In genomic region chr2:225458431-225459117, GRCh38 we compare ENCODE assay signal across 15 cellular contexts. TPM values are rescaled to one million over a fixed set of nuclear protein-coding genes. Genes with fewer than 3 reads are reported as not detected.
A peak's percentile ranks its signal among the peaks of the same experiment; 100 is the strongest.
DNase-seq lines count a peak whose midpoint lies in the region; ATAC-seq and TF ChIP-seq lines count a peak whose summit lies in the region.
"Had no signal": no experiment of that assay in that cellular context is flagged by ENCODE, and none has a peak within 500 bp of the region (broad histone marks: within the 10 kb centered on the region; RNA-seq: fewer than 3 reads in every experiment).

No MANE protein-coding gene starts in this region.

- H3K4me3 ChIP-seq in smooth muscle cell (no peak overlapping the region), neuronal stem cell (ENCODE audit: low read length in 2 of 2) (no peak overlapping the region), right cardiac atrium (ENCODE audit: low read length) (no peak overlapping the region)
- H3K4me3 ChIP-seq: transverse colon had no signal

- no peaks in the 10 kb centered on the region for H3K27me3 ChIP-seq in smooth muscle cell (ENCODE audit: low read depth)
- H3K27me3 ChIP-seq in neuronal stem cell (ENCODE audit: control insufficient read depth in 3 of 3, insufficient read depth in 3 of 3, low read depth in 1 of 3, low read length in 3 of 3) = no peaks in the 10 kb centered on the region
- H3K27me3 ChIP-seq in right cardiac atrium (ENCODE audit: control insufficient read depth, insufficient read depth) = no peaks in the 10 kb centered on the region

- 18% methylated on average over 2 of the region's 2 CpGs for WGBS in smooth muscle cell (ENCODE audit: low lambda C conversion rate)
- WGBS in neuronal stem cell (ENCODE audit: extremely low coverage in 2 of 2, insufficient read length in 2 of 2, insufficient replicate concordance in 1 of 2), 2 donors = no CpG with 5 or more reads among the region's 2 CpGs
- WGBS in right cardiac atrium = 48% methylated on average over 2 of the region's 2 CpGs

- H4K8ac ChIP-seq in neuronal stem cell (ENCODE audit: low read depth, low read length) = no peak overlapping the region

- H3K14ac ChIP-seq in neuronal stem cell (ENCODE audit: low read length) = no peak overlapping the region

- H4K91ac ChIP-seq in neuronal stem cell (ENCODE audit: low read depth, low read length, poor library complexity) = no peak overlapping the region

- H3K79me2 ChIP-seq in smooth muscle cell (ENCODE audit: low read depth) = no peaks in the 10 kb centered on the region

- TF ChIP-seq CTCF in smooth muscle cell (IDR thresholded peaks at IDR 0.05; ENCODE audit: borderline replicate concordance, insufficient read depth, poor library complexity, severe bottlenecking) = no peak

- no peak overlapping the region for H2AFZ ChIP-seq in smooth muscle cell (ENCODE audit: low read depth)
- H2AFZ ChIP-seq in neuronal stem cell (ENCODE audit: low read length) = no peak overlapping the region

- no peak overlapping the region for H3K23ac ChIP-seq in neuronal stem cell (ENCODE audit: low read depth, low read length, poor library complexity)

- ATAC-seq in HG02870 (IDR thresholded peaks at IDR 0.05; ENCODE audit: unreplicated experiment) (peak; percentile 66), right cardiac atrium (no peak)
- ATAC-seq: activated CD8-positive, alpha-beta T cell treated with anti-CD3 and anti-CD28 coated beads for 36 hours had no signal

- no peaks in the 10 kb centered on the region for H3F3A ChIP-seq in smooth muscle cell (ENCODE audit: low read depth)

- no peak overlapping the region for H3K9ac ChIP-seq in smooth muscle cell (ENCODE audit: low read depth)
- no peak overlapping the region for H3K9ac ChIP-seq in neuronal stem cell (ENCODE audit: low read depth, low read length, poor library complexity)

- H3K79me1 ChIP-seq in neuronal stem cell (ENCODE audit: low read depth, low read length) = no peaks in the 10 kb centered on the region

- no peak overlapping the region for H2BK12ac ChIP-seq in neuronal stem cell (ENCODE audit: low read length)

- no peak overlapping the region for H3K4ac ChIP-seq in neuronal stem cell (ENCODE audit: low read length)

- no peak overlapping the region for H2AK5ac ChIP-seq in neuronal stem cell (ENCODE audit: low read depth, low read length)

- H3K4me1 ChIP-seq in smooth muscle cell (ENCODE audit: low read depth) = no peaks in the 10 kb centered on the region
- H3K4me1 ChIP-seq in neuronal stem cell (ENCODE audit: control insufficient read depth in 2 of 2, insufficient read depth in 1 of 2, low read depth in 1 of 2, low read length in 2 of 2) = no peaks in the 10 kb centered on the region
- no peaks in the 10 kb centered on the region for H3K4me1 ChIP-seq in right cardiac atrium (ENCODE audit: control insufficient read depth, insufficient read depth, low read length)
- H3K4me1 ChIP-seq: transverse colon had no signal

- no peak overlapping the region for H2BK5ac ChIP-seq in neuronal stem cell (ENCODE audit: low read length)

- H3K9me3 ChIP-seq in smooth muscle cell (replicated peaks; ENCODE audit: low read depth) = no peaks in the 10 kb centered on the region
- H3K9me3 ChIP-seq in neuronal stem cell (replicated peaks in 1 of 2; ENCODE audit: control insufficient read depth in 2 of 2, insufficient read depth in 1 of 2, low read depth in 1 of 2, low read length in 2 of 2) = no peaks in the 10 kb centered on the region
- H3K9me3 ChIP-seq in right cardiac atrium (ENCODE audit: control insufficient read depth, low read length) = no peaks in the 10 kb centered on the region
- H3K9me3 ChIP-seq: transverse colon had no signal

- H4K20me1 ChIP-seq in smooth muscle cell (ENCODE audit: low read depth) = no peaks in the 10 kb centered on the region

- DNase-seq in NCI-H510A treated with DMSO at 0.1 percent for 48 hours (lab: John Stamatoyannopoulos, UW) = peak; percentile 32
- DNase-seq in NCI-H510A (lab: John Stamatoyannopoulos, UW) = no peak
- peak; percentile 6 to 88 for DNase-seq in NOMO-1 (lab: John Stamatoyannopoulos, UW; ENCODE audit: unreplicated experiment in 2 of 2)
- DNase-seq in smooth muscle cell (lab: John Stamatoyannopoulos, UW; ENCODE audit: unreplicated experiment) = no peak
- DNase-seq in neuronal stem cell (ENCODE audit: low spot score) = no peak
- no peak for DNase-seq in right cardiac atrium
- DNase-seq in mucosa of gallbladder (ENCODE audit: low spot score) = no peak
- DNase-seq: activated CD8-positive, alpha-beta T cell treated with anti-CD3 and anti-CD28 coated beads for 36 hours; activated gamma-delta T cell treated with Interleukin-2 at 50 U/mL for 16 hours; endodermal cell; foreskin melanocyte; NCI-H2227 treated with DMSO at 0.1 percent for 48 hours; posterior cingulate gyrus; transverse colon had no signal

- H2BK15ac ChIP-seq in neuronal stem cell (ENCODE audit: low read length) = no peak overlapping the region

- no peaks in the 10 kb centered on the region for H3K36me3 ChIP-seq in smooth muscle cell (ENCODE audit: low read depth)
- H3K36me3 ChIP-seq in neuronal stem cell (replicated peaks in 1 of 2; ENCODE audit: control insufficient read depth in 2 of 2, insufficient read depth in 2 of 2, low read length in 2 of 2) = no peaks in the 10 kb centered on the region
- H3K36me3 ChIP-seq: transverse colon had no signal

- no peak overlapping the region for H3K18ac ChIP-seq in neuronal stem cell (ENCODE audit: low read length)

- H3K4me2 ChIP-seq in smooth muscle cell (peak overlapping the region; percentile 77), neuronal stem cell (ENCODE audit: insufficient read depth, low read length, poor library complexity, severe bottlenecking) (no peak overlapping the region)

- intact Hi-C loops in right cardiac atrium (cut with DNase I) = no loop called here

- H3K27ac ChIP-seq in smooth muscle cell (ENCODE audit: low read depth) (peak overlapping the region; percentile 61), neuronal stem cell (replicated peaks; ENCODE audit: low read length) (no peak overlapping the region), right cardiac atrium (ENCODE audit: low read length) (no peak overlapping the region)
- H3K27ac ChIP-seq: transverse colon had no signal

- no peak overlapping the region for H2BK120ac ChIP-seq in neuronal stem cell (ENCODE audit: low read depth, low read length)

RNA-seq across cellular contexts. Expression of gene NYAP2, which starts 59.1 kb away (rescaled TPM):
- total RNA-seq in smooth muscle cell (not detected in 2 replicates), right cardiac atrium (not detected), mucosa of gallbladder (0.06 TPM)
- polyA plus RNA-seq in smooth muscle cell (0.11 TPM in 1 of 2 replicates, not detected in the other), right cardiac atrium (not detected)
- not detected for polyA plus RNA-seq in neuronal stem cell (2013, experiment 1 of 2)
- not detected for polyA plus RNA-seq in neuronal stem cell (2013, experiment 2 of 2)
- total RNA-seq: activated CD8-positive, alpha-beta T cell treated with anti-CD3 and anti-CD28 coated beads for 36 hours; endodermal cell had no signal

Comparison
In these comparisons a context has a peak if more than half of its experiments do, and no peak if none do; other contexts are left out.
1. DNase-seq: peak in NCI-H510A treated with DMSO at 0.1 percent for 48 hours (single experiment) and NOMO-1 (2 of 2); none in NCI-H510A (single experiment), smooth muscle cell (single experiment), neuronal stem cell (single experiment), right cardiac atrium (0 of 3) and mucosa of gallbladder (single experiment).